In the genomic region with DNA sequence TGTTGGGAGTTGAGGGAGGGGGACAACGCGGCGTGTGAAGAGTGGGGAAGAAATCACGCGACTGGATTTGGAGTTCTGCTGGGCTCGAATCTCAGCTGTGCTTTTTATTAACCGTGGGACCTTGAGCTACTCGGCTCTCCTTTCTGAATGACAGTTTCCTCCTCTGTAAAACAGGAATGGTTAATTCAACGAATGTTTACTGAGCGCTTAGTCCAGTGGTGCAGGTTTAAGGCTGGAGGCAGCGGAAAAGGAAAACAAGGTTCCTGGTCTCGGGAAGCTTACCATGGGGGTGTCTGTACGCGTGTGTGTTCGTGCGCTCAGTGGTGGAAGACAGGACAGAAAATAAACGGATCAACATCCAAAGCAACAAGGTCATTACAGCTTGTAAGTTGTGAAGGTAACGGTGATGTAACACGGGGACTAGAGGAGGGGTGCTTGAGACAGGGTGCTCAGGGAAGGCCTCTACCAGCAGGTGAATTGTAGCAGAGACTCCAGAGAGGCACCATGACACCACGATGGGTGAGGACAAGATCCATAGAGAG, we compare ENCODE assay signal across 9 cellular contexts. TPM values are rescaled to one million over a fixed set of nuclear protein-coding genes. Genes with fewer than 3 reads are reported as not detected.
A peak's percentile ranks its signal among the peaks of the same experiment; 100 is the strongest.
DNase-seq lines count a peak whose midpoint lies in the region; ATAC-seq and TF ChIP-seq lines count a peak whose summit lies in the region.
"Had no signal": no experiment of that assay in that cellular context is flagged by ENCODE, and none has a peak within 500 bp of the region (broad histone marks: within the 10 kb centered on the region; RNA-seq: fewer than 3 reads in every experiment).

No MANE protein-coding gene starts in this region.

- no peaks in the 10 kb centered on the region for H3K4me1 ChIP-seq in GM23248 (ENCODE audit: insufficient read depth)
- H3K4me1 ChIP-seq in RWPE2 (ENCODE audit: insufficient read depth, poor library complexity, severe bottlenecking): peaks cover 13% of the 10 kb centered on the region
- peaks cover 9 to 13% (median 12%) of the 10 kb centered on the region in 3 donors for H3K4me1 ChIP-seq in skeletal muscle tissue (ENCODE audit: control insufficient read depth in 3 of 3, insufficient read depth in 3 of 3, low read length in 3 of 3)

- H3F3A ChIP-seq in GM23248 (ENCODE audit: insufficient read depth): no peaks in the 10 kb centered on the region

- ATAC-seq in RWPE2 (ENCODE audit: low read depth): no peak

- no peak for TF ChIP-seq CTCF in RWPE2 (IDR thresholded peaks at IDR 0.05; ENCODE audit: poor library complexity, severe bottlenecking)
- TF ChIP-seq CTCF in fibroblast of villous mesenchyme (IDR thresholded peaks at IDR 0.05; ENCODE audit: insufficient read depth, low read depth, low read length): no peak

- H3K9me3 ChIP-seq in GM23248 (ENCODE audit: low read depth) (no peaks in the 10 kb centered on the region), RWPE2 (ENCODE audit: severe bottlenecking) (no peaks in the 10 kb centered on the region), skeletal muscle tissue (ENCODE audit: control insufficient read depth in 3 of 3, low read length in 3 of 3) (no peaks in the 10 kb centered on the region)

- peak overlapping the region; percentile 72 for H3K4me2 ChIP-seq in GM23248 (ENCODE audit: unreplicated experiment)

- DNase-seq in GM23248 (no peak), RWPE2 (ENCODE audit: low spot score) (no peak), fibroblast of villous mesenchyme (ENCODE audit: low read depth) (no peak), ACHN (no peak), occipital lobe (lab: John Stamatoyannopoulos, UW) (no peak), GF-D8 (lab: John Stamatoyannopoulos, UW) (no peak)
- DNase-seq: NCI-H1048 had no signal

- H3K4me3 ChIP-seq in GM23248 (peak overlapping the region; percentile 67), RWPE2 (ENCODE audit: severe bottlenecking) (peak overlapping the region; percentile 19), fibroblast of villous mesenchyme (ENCODE audit: low read depth, low read length) (peak overlapping the region; percentile 47), skeletal muscle tissue (ENCODE audit: low read length in 3 of 3) (peak overlapping the region; percentile 31 to 69 (median 52))

- H3K79me2 ChIP-seq in GM23248 (ENCODE audit: insufficient read depth): no peaks in the 10 kb centered on the region

- H3K27ac ChIP-seq in GM23248 (no peak overlapping the region), RWPE2 (ENCODE audit: poor library complexity, severe bottlenecking) (no peak overlapping the region), skeletal muscle tissue (ENCODE audit: low read depth, low read length) (no peak overlapping the region)

- in situ Hi-C loops in GM23248 (cut with MboI): no loop called here
- in situ Hi-C loops in ACHN (cut with HindIII; ENCODE audit: low pct_ligation_motif_present, low pct_unique_long_range_greater_than_20kb, low sequenced_read_pairs): no loop called here

- H3K36me3 ChIP-seq in GM23248 (ENCODE audit: low read depth) (no peaks in the 10 kb centered on the region), RWPE2 (ENCODE audit: low read depth) (no peaks in the 10 kb centered on the region), skeletal muscle tissue (ENCODE audit: control insufficient read depth in 3 of 3, insufficient read depth in 3 of 3, low read length in 3 of 3) (no peaks in the 10 kb centered on the region)

- 10 to 13% methylated on average over 20 of the region's 20 CpGs for WGBS in GM23248 (ENCODE audit: low coverage in 1 of 2, low lambda C conversion rate in 2 of 2, missing lambda C conversion rate in 2 of 2), 2 experiments

- H4K20me1 ChIP-seq in GM23248 (ENCODE audit: insufficient read depth): no peaks in the 10 kb centered on the region

- peaks cover 56% of the 10 kb centered on the region for H3K27me3 ChIP-seq in GM23248 (replicated peaks; ENCODE audit: insufficient read depth)
- peaks cover 43% of the 10 kb centered on the region for H3K27me3 ChIP-seq in RWPE2 (ENCODE audit: insufficient read depth, poor library complexity, severe bottlenecking)
- H3K27me3 ChIP-seq in skeletal muscle tissue (ENCODE audit: control insufficient read depth in 3 of 3, insufficient read depth in 3 of 3, low read length in 3 of 3): peaks cover 42 to 66% (median 51%) of the 10 kb centered on the region in 3 donors

- H3K9ac ChIP-seq in GM23248: no peak overlapping the region
- H3K9ac ChIP-seq in skeletal muscle tissue (ENCODE audit: low read depth in 1 of 3, low read length in 3 of 3): peak overlapping the region in 1 of 3 donors; percentile 66

- H2AFZ ChIP-seq in GM23248: peak overlapping the region; percentile 50; the same call in 1 of the 2 replicates

- H3K9me2 ChIP-seq in GM23248 (ENCODE audit: insufficient read depth): no peaks in the 10 kb centered on the region

RNA-seq across cellular contexts. Expression of gene EIF4E1B, which starts 0.3 kb away (rescaled TPM):
- not detected in 2 replicates for total RNA-seq in GM23248 (2014; rRNA removed; shearing (Covaris generic))
- not detected in 2 replicates for polyA plus RNA-seq in GM23248 (2016; fragmentation: Nextera tagmentation; extraction: Ambion mirVana)
- total RNA-seq in fibroblast of villous mesenchyme (not detected in 2 replicates), skeletal muscle tissue (not detected), occipital lobe (not detected)
- total RNA-seq: lung microvascular endothelial cell had no signal

RNA-seq across cellular contexts. Expression of gene SNCB, which starts 0.4 kb away (rescaled TPM):
- not detected in 2 replicates for total RNA-seq in GM23248 (2014; rRNA removed; shearing (Covaris generic))
- not detected in 2 replicates for polyA plus RNA-seq in GM23248 (2016; fragmentation: Nextera tagmentation; extraction: Ambion mirVana)
- total RNA-seq in fibroblast of villous mesenchyme (not detected in 2 replicates), skeletal muscle tissue (not detected), occipital lobe (12.6 TPM)

RNA-seq across cellular contexts. Expression of gene TSPAN17, which starts 16.5 kb away (rescaled TPM):
- total RNA-seq in GM23248 (2014; rRNA removed; shearing (Covaris generic)): 41.2 and 42.2 TPM in 2 replicates
- polyA plus RNA-seq in GM23248 (2016; fragmentation: Nextera tagmentation; extraction: Ambion mirVana): 29.9 and 30.0 TPM in 2 replicates
- total RNA-seq in fibroblast of villous mesenchyme (34.5 and 38.0 TPM in 2 replicates), skeletal muscle tissue (14.6 TPM), occipital lobe (27.1 TPM)

RNA-seq across cellular contexts. Expression of gene GPRIN1, which starts 20.8 kb away (rescaled TPM):
- 4.3 and 4.8 TPM in 2 replicates for total RNA-seq in GM23248 (2014; rRNA removed; shearing (Covaris generic))
- polyA plus RNA-seq in GM23248 (2016; fragmentation: Nextera tagmentation; extraction: Ambion mirVana): 1.2 and 1.3 TPM in 2 replicates
- total RNA-seq in fibroblast of villous mesenchyme: 2.6 and 3.5 TPM in 2 replicates
- total RNA-seq in skeletal muscle tissue: 0.52 TPM
- total RNA-seq in occipital lobe: 107 TPM

Comparison
In these comparisons a context has a peak if more than half of its experiments do, and no peak if none do; other contexts are left out.
1. RNA of gene SNCB, which starts 0.4 kb away (total RNA-seq): 12.6 TPM in occipital lobe (single experiment); not detected in GM23248, not detected in fibroblast of villous mesenchyme and not detected in skeletal muscle tissue (single experiment); every median in the first group is over 10 times any median in the second.
2. Peak in every context shown above with its lines, with median percentiles within 50 percentile points of each other: H3K4me3 ChIP-seq.